ENCODE assay signal across 23 cellular contexts in genomic region chr11:109343242-109343641, GRCh38.
"Had no signal": no experiment of that assay in that cellular context is flagged by ENCODE, and none has a peak within 500 bp of the region (broad histone marks: within the 10 kb centered on the region; RNA-seq: fewer than 3 reads in every experiment).

No MANE protein-coding gene starts in this region.

- H3K4me3 ChIP-seq: cardiac muscle cell had no signal

- H3K27me3 ChIP-seq: cardiac muscle cell had no signal

- H3K4me2 ChIP-seq: KMS-11 had no signal

- H3K27ac ChIP-seq: cardiac muscle cell, KMS-11 had no signal

- H3K36me3 ChIP-seq: cardiac muscle cell had no signal

- DNase-seq: activated B cell treated with CpG ODN at 0.5 μM for 24 hours; activated CD4-positive, alpha-beta memory T cell treated with anti-CD3 and anti-CD28 coated beads for 36 hours; activated CD4-positive, alpha-beta T cell treated with anti-CD3 and anti-CD28 coated beads, Interleukin-2, amount 10 ng/mL, durations not matched to agents 7 days and 5 days; activated CD8-positive, alpha-beta memory T cell treated with anti-CD3 and anti-CD28 coated beads for 24 hours; activated effector memory CD4-positive, alpha-beta T cell treated with anti-CD3 and anti-CD28 coated beads, Interleukin-2, amount 50 U/mL, for 16 hours; activated naive CD4-positive, alpha-beta T cell treated with Interleukin-2 at 50 U/mL for 16 hours; activated naive CD8-positive, alpha-beta T cell treated with anti-CD3 and anti-CD28 coated beads, Interleukin-2, amount 50 U/mL, for 24 hours; activated T-cell treated with anti-CD3 and anti-CD28 coated beads, Interleukin-2, amount 50 U/mL, for 4 hours; NCI-H1092; NCI-H1417; NCI-H2029; NCI-H2107; NCI-H345; NCI-H510A; NCI-H526 treated with DMSO at 0.1 percent for 48 hours; RPMI8226; SHP77; T-helper 17 cell; T-helper 9 cell had no signal

- H3K9ac ChIP-seq: KMS-11 had no signal

- ATAC-seq: activated naive CD4-positive, alpha-beta T cell treated with anti-CD3 and anti-CD28 coated beads, Interleukin-2, amount 50 U/mL, for 72 hours; activated naive CD8-positive, alpha-beta T cell treated with anti-CD3 and anti-CD28 coated beads, Interleukin-2, amount 50 U/mL, for 24 hours; activated T-cell treated with anti-CD3 and anti-CD28 coated beads, Interleukin-2, amount 50 U/mL, for 4 hours; Panc1; T-helper 17 cell had no signal
